Comparison of ENCODE assay signal across 2 cellular contexts in the genomic region with DNA sequence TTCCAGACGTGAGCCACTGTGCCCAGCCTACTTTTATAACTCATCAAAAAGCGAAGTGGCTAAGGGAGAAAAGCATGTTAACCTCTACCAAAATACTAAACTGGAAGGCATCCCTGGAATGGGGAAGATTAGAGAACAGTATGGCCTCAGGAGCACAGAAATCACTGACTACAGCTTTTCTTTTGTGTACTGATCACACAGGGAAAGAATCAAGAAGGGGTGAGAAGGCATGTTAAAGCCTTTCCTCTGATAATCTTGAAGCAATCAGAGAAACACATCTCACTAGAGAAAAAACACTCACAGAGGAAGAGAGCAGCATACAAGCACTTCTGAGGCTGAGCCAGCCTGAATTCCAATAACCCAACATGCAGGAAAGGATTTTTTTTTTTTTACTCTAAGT.
TF ChIP-seq lines count a peak whose summit lies in the region.

No MANE protein-coding gene starts in this region.

TF ChIP-seq in HCT116, 20 proteins besides CTCF, POLR2A, EP300 and RAD21:
- TF ChIP-seq ATF3 (IDR thresholded peaks at IDR 0.05) (no peak), JUND (IDR thresholded peaks at IDR 0.05) (no peak), ZFX (IDR thresholded peaks at IDR 0.05) (no peak), CBX3 (IDR thresholded peaks at IDR 0.05; ENCODE audit: low read depth) (no peak), SIN3A (IDR thresholded peaks at IDR 0.05; ENCODE audit: low read depth) (no peak), SP1 (IDR thresholded peaks at IDR 0.05; ENCODE audit: low read depth) (no peak), ELF1 (IDR thresholded peaks at IDR 0.05; ENCODE audit: borderline replicate concordance, low read depth) (no peak), CEBPB (IDR thresholded peaks at IDR 0.05; ENCODE audit: low read depth) (no peak), YY1 (IDR thresholded peaks at IDR 0.05; ENCODE audit: extremely low read depth, insufficient replicate concordance, low read depth, low read length) (no peak)
- TF ChIP-seq, protein P1, sequence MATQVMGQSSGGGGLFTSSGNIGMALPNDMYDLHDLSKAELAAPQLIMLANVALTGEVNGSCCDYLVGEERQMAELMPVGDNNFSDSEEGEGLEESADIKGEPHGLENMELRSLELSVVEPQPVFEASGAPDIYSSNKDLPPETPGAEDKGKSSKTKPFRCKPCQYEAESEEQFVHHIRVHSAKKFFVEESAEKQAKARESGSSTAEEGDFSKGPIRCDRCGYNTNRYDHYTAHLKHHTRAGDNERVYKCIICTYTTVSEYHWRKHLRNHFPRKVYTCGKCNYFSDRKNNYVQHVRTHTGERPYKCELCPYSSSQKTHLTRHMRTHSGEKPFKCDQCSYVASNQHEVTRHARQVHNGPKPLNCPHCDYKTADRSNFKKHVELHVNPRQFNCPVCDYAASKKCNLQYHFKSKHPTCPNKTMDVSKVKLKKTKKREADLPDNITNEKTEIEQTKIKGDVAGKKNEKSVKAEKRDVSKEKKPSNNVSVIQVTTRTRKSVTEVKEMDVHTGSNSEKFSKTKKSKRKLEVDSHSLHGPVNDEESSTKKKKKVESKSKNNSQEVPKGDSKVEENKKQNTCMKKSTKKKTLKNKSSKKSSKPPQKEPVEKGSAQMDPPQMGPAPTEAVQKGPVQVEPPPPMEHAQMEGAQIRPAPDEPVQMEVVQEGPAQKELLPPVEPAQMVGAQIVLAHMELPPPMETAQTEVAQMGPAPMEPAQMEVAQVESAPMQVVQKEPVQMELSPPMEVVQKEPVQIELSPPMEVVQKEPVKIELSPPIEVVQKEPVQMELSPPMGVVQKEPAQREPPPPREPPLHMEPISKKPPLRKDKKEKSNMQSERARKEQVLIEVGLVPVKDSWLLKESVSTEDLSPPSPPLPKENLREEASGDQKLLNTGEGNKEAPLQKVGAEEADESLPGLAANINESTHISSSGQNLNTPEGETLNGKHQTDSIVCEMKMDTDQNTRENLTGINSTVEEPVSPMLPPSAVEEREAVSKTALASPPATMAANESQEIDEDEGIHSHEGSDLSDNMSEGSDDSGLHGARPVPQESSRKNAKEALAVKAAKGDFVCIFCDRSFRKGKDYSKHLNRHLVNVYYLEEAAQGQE (IDR thresholded peaks at IDR 0.05; ENCODE audit: low read depth), result no peak
TF ChIP-seq in HCT116: peak in this region for 0.

TF ChIP-seq in WTC11, 78 proteins besides CTCF, POLR2A, EP300 and RAD21:
- TF ChIP-seq, protein P2, sequence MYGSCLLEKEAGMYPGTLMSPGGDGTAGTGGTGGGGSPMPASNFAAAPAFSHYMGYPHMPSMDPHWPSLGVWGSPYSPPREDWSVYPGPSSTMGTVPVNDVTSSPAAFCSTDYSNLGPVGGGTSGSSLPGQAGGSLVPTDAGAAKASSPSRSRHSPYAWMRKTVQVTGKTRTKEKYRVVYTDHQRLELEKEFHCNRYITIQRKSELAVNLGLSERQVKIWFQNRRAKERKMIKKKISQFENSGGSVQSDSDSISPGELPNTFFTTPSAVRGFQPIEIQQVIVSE (CRISPR knock-in tag; IDR thresholded peaks at IDR 0.05; ENCODE audit: borderline replicate concordance), result no peak
- TF ChIP-seq KAT7 (CRISPR knock-in tag; IDR thresholded peaks at IDR 0.05; ENCODE audit: borderline replicate concordance), result no peak
- no peak for TF ChIP-seq HMGA2 (CRISPR knock-in tag; IDR thresholded peaks at IDR 0.05)
- no peak for TF ChIP-seq JAZF1 (CRISPR knock-in tag; IDR thresholded peaks at IDR 0.05)
- no peak for TF ChIP-seq SP1 (CRISPR knock-in tag; conservative IDR thresholded peaks at IDR 0.05)
- no peak for TF ChIP-seq GRHL2 (CRISPR knock-in tag; IDR thresholded peaks at IDR 0.05; ENCODE audit: insufficient replicate concordance, severe bottlenecking)
- TF ChIP-seq, protein P3, sequence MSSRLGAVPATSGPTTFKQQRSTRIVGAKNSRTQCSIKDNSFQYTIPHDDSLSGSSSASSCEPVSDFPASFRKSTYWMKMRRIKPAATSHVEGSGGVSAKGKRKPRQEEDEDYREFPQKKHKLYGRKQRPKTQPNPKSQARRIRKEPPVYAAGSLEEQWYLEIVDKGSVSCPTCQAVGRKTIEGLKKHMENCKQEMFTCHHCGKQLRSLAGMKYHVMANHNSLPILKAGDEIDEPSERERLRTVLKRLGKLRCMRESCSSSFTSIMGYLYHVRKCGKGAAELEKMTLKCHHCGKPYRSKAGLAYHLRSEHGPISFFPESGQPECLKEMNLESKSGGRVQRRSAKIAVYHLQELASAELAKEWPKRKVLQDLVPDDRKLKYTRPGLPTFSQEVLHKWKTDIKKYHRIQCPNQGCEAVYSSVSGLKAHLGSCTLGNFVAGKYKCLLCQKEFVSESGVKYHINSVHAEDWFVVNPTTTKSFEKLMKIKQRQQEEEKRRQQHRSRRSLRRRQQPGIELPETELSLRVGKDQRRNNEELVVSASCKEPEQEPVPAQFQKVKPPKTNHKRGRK (CRISPR knock-in tag; IDR thresholded peaks at IDR 0.05; ENCODE audit: borderline replicate concordance), result no peak
- TF ChIP-seq NFATC4 (CRISPR knock-in tag; IDR thresholded peaks at IDR 0.05), result no peak
TF ChIP-seq in WTC11: peak in this region for 0.
